In the genomic region with DNA sequence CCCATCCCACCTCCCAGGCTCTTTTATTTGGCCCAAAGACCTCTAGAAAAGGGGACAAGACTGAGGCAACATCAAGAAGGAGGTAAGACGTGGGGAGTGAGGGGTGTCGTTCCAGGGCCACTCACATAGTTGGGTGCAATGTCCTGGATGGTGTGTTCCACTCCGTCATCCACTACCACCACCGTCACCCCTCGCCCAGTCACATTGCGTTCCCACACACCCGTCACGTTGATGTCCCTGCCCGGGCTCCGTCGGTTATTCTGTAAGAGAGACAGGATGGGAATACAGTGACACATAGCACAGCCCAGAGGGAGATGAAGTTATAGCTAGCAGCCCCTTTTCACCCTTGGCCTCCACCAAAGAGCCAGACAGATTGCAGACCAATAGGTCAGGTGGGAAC, we compare ENCODE assay signal across 18 cellular contexts. TPM values are rescaled to one million over a fixed set of nuclear protein-coding genes. Genes with fewer than 3 reads are reported as not detected.
DNase-seq lines count a peak whose midpoint lies in the region; ATAC-seq and TF ChIP-seq lines count a peak whose summit lies in the region.
"Had no signal": no experiment of that assay in that cellular context is flagged by ENCODE, and none has a peak within 500 bp of the region (broad histone marks: within the 10 kb centered on the region; RNA-seq: fewer than 3 reads in every experiment).

No MANE protein-coding gene starts in this region.

- H3K27me3 Mint-ChIP-seq in activated CD8-positive, alpha-beta memory T cell treated with anti-CD3 and anti-CD28 coated beads, Interleukin-2, amount 10 ng/mL, durations not matched to agents 7 days and 5 days, result no peaks in the 10 kb centered on the region
- H3K27me3 Mint-ChIP-seq in activated B cell treated with CpG ODN at 0.5 μM for 24 hours (no peaks in the 10 kb centered on the region), immature natural killer cell (ENCODE audit: low read depth in 3 of 3) (peaks cover 11 to 20% (median 12%) of the 10 kb centered on the region in 3 donors)

- peaks cover 33% of the 10 kb centered on the region for H3K4me1 Mint-ChIP-seq in activated CD8-positive, alpha-beta memory T cell treated with anti-CD3 and anti-CD28 coated beads, Interleukin-2, amount 10 ng/mL, durations not matched to agents 7 days and 5 days
- peaks cover 41% of the 10 kb centered on the region for H3K4me1 Mint-ChIP-seq in activated B cell treated with CpG ODN at 0.5 μM for 24 hours
- H3K4me1 Mint-ChIP-seq in immature natural killer cell, result peaks cover 49 to 52% of the 10 kb centered on the region in 2 donors
- peaks cover 67% of the 10 kb centered on the region for H3K4me1 Mint-ChIP-seq in stimulated activated effector memory CD8-positive, alpha-beta T cell treated with anti-CD3 and anti-CD28 coated beads, Interleukin-12 subunit alpha, Interleukin-12 subunit beta, amount 100 ng/mL, for 72 hours

- POLR2A ChIA-PET in activated B cell treated with CpG ODN at 0.5 μM for 24 hours (lab: Charles Lee), result interaction anchor here (1.4 to 5.9 kb wide), 4 partner anchors 38 to 132 kb away, joined by 3 to 89 read pairs (median 30); a partner anchor contains a TSS

- CTCF ChIA-PET in activated CD8-positive, alpha-beta memory T cell treated with anti-CD3 and anti-CD28 coated beads, Interleukin-2, amount 10 ng/mL, durations not matched to agents 7 days and 5 days (lab: Charles Lee), result interaction anchor here (1.2 to 7.6 kb wide), 6 partner anchors 12 to 374 kb away, joined by 4 to 108 read pairs (median 6); a partner anchor contains a TSS
- CTCF ChIA-PET in activated B cell treated with CpG ODN at 0.5 μM for 24 hours (lab: Charles Lee), result interaction anchor here (0.7 to 8.1 kb wide), 5 partner anchors 25 to 348 kb away, joined by 3 to 119 read pairs (median 13); a partner anchor contains a TSS

- no peaks in the 10 kb centered on the region for H3K9me3 Mint-ChIP-seq in activated CD8-positive, alpha-beta memory T cell treated with anti-CD3 and anti-CD28 coated beads, Interleukin-2, amount 10 ng/mL, durations not matched to agents 7 days and 5 days (ENCODE audit: low read depth)
- no peaks in the 10 kb centered on the region for H3K9me3 Mint-ChIP-seq in activated B cell treated with CpG ODN at 0.5 μM for 24 hours
- no peaks in the 10 kb centered on the region for H3K9me3 Mint-ChIP-seq in immature natural killer cell
- no peaks in the 10 kb centered on the region for H3K9me3 Mint-ChIP-seq in stimulated activated effector memory CD8-positive, alpha-beta T cell treated with anti-CD3 and anti-CD28 coated beads, Interleukin-12 subunit alpha, Interleukin-12 subunit beta, amount 100 ng/mL, for 72 hours
- H3K9me3 Mint-ChIP-seq: CD14-positive monocyte had no signal

- no peak for ATAC-seq in activated CD8-positive, alpha-beta memory T cell treated with anti-CD3 and anti-CD28 coated beads, Interleukin-2, amount 10 ng/mL, durations not matched to agents 7 days and 5 days
- ATAC-seq in activated B cell treated with CpG ODN at 0.5 μM for 24 hours (ENCODE audit: low read depth), result no peak
- ATAC-seq in stimulated activated effector memory CD8-positive, alpha-beta T cell treated with anti-CD3 and anti-CD28 coated beads, Interleukin-12 subunit alpha, Interleukin-12 subunit beta, amount 100 ng/mL, for 72 hours, result no peak
- no peak for ATAC-seq in left ventricle myocardium superior
- ATAC-seq: mucosa of descending colon, pancreas had no signal

- intact Hi-C loops in activated B cell treated with CpG ODN at 0.5 μM for 24 hours (cut with micrococcal nuclease) (no loop called here), left ventricle myocardium superior (cut with micrococcal nuclease) (loop anchor here (5.0 kb wide), 1 partner anchor 46 kb away; no protein-coding TSS in a partner anchor)

- no peak overlapping the region for H3K4me3 Mint-ChIP-seq in activated CD8-positive, alpha-beta memory T cell treated with anti-CD3 and anti-CD28 coated beads, Interleukin-2, amount 10 ng/mL, durations not matched to agents 7 days and 5 days
- H3K4me3 Mint-ChIP-seq in activated B cell treated with CpG ODN at 0.5 μM for 24 hours (no peak overlapping the region), immature natural killer cell (peak overlapping the region in 4 of 5 donors; percentile 3 to 76 (median 16))
- peak overlapping the region; percentile 18 for H3K4me3 Mint-ChIP-seq in stimulated activated effector memory CD8-positive, alpha-beta T cell treated with anti-CD3 and anti-CD28 coated beads, Interleukin-12 subunit alpha, Interleukin-12 subunit beta, amount 100 ng/mL, for 72 hours
- H3K4me3 Mint-ChIP-seq: CD14-positive monocyte had no signal

- no peak overlapping the region for H3K27ac Mint-ChIP-seq in activated CD8-positive, alpha-beta memory T cell treated with anti-CD3 and anti-CD28 coated beads, Interleukin-2, amount 10 ng/mL, durations not matched to agents 7 days and 5 days
- H3K27ac Mint-ChIP-seq in activated B cell treated with CpG ODN at 0.5 μM for 24 hours (peak overlapping the region; percentile 30), immature natural killer cell (peak overlapping the region in 5 of 6 donors; percentile 39 to 85 (median 72))
- peak overlapping the region; percentile 97 for H3K27ac Mint-ChIP-seq in stimulated activated effector memory CD8-positive, alpha-beta T cell treated with anti-CD3 and anti-CD28 coated beads, Interleukin-12 subunit alpha, Interleukin-12 subunit beta, amount 100 ng/mL, for 72 hours

- H3K36me3 Mint-ChIP-seq in activated CD8-positive, alpha-beta memory T cell treated with anti-CD3 and anti-CD28 coated beads, Interleukin-2, amount 10 ng/mL, durations not matched to agents 7 days and 5 days, result peaks cover 34% of the 10 kb centered on the region
- H3K36me3 Mint-ChIP-seq in activated B cell treated with CpG ODN at 0.5 μM for 24 hours (ENCODE audit: low read depth) (peaks cover 79% of the 10 kb centered on the region), immature natural killer cell (peaks cover 15 to 40% (median 16%) of the 10 kb centered on the region in 3 donors)
- peaks cover 91% of the 10 kb centered on the region for H3K36me3 Mint-ChIP-seq in stimulated activated effector memory CD8-positive, alpha-beta T cell treated with anti-CD3 and anti-CD28 coated beads, Interleukin-12 subunit alpha, Interleukin-12 subunit beta, amount 100 ng/mL, for 72 hours

- peak; percentile 47 for DNase-seq in activated CD8-positive, alpha-beta memory T cell treated with anti-CD3 and anti-CD28 coated beads, Interleukin-2, amount 50 U/mL, for 48 hours
- no peak for DNase-seq in activated CD8-positive, alpha-beta memory T cell treated with anti-CD3 and anti-CD28 coated beads, Interleukin-2, amount 10 ng/mL, durations not matched to agents 7 days and 5 days
- DNase-seq in activated B cell treated with CpG ODN at 0.5 μM for 24 hours, result no peak
- DNase-seq in immature natural killer cell, result no peak
- no peak for DNase-seq in stimulated activated effector memory CD8-positive, alpha-beta T cell treated with anti-CD3 and anti-CD28 coated beads, Interleukin-12 subunit alpha, Interleukin-12 subunit beta, amount 100 ng/mL, for 72 hours (ENCODE audit: low spot score in 2 of 2)
- no peak for DNase-seq in CD1c-positive myeloid dendritic cell (ENCODE audit: extremely low spot score)
- no peak for DNase-seq in left ventricle myocardium superior
- no peak for DNase-seq in NCI-H1694 treated with DMSO at 0.1 percent for 48 hours (lab: John Stamatoyannopoulos, UW)
- DNase-seq: ACHN; DMS53; left ventricle myocardium inferior; mucosa of descending colon; NCI-H1105; NCI-H2081 treated with DMSO at 0.1 percent for 48 hours; Peyer's patch; stimulated activated CD4-positive, alpha-beta T cell treated with anti-CD3 and anti-CD28 coated beads, Interleukin-2, amount 100 ng/mL, for 24 hours had no signal

- no peak for TF ChIP-seq CTCF in activated B cell treated with CpG ODN at 0.5 μM for 24 hours (IDR thresholded peaks at IDR 0.05)

RNA-seq across cellular contexts. Expression of a gene that starts 3.8 kb away (rescaled TPM):
- 100 to 1,000 TPM; 121 to 140 TPM for total RNA-seq in activated CD8-positive, alpha-beta memory T cell treated with anti-CD3 and anti-CD28 coated beads, Interleukin-2, amount 10 ng/mL, durations not matched to agents 7 days and 5 days
- 274 and 341 TPM in 2 replicates for total RNA-seq in activated B cell treated with CpG ODN at 0.5 μM for 24 hours
- 10 to 100 TPM; 32.8 to 96.3 (median 38.8) TPM for polyA plus RNA-seq in immature natural killer cell
- total RNA-seq in left ventricle myocardium superior, result 21.7 TPM

RNA-seq across cellular contexts. Expression of a gene that starts 4.4 kb away (rescaled TPM):
- 10 to 100 TPM; 18.5 to 20.5 TPM for total RNA-seq in activated CD8-positive, alpha-beta memory T cell treated with anti-CD3 and anti-CD28 coated beads, Interleukin-2, amount 10 ng/mL, durations not matched to agents 7 days and 5 days
- total RNA-seq in activated B cell treated with CpG ODN at 0.5 μM for 24 hours (18.7 and 22.3 TPM in 2 replicates), left ventricle myocardium superior (25.2 TPM)
- polyA plus RNA-seq in immature natural killer cell, result 1 to 10 TPM; 5.3 to 9.8 (median 8.9) TPM

RNA-seq across cellular contexts. Expression of a gene that starts 28.9 kb away (rescaled TPM):
- total RNA-seq in activated CD8-positive, alpha-beta memory T cell treated with anti-CD3 and anti-CD28 coated beads, Interleukin-2, amount 10 ng/mL, durations not matched to agents 7 days and 5 days, result 1 to 10 TPM; 2.3 to 2.7 TPM
- total RNA-seq in activated B cell treated with CpG ODN at 0.5 μM for 24 hours (14.2 and 17.9 TPM in 2 replicates), left ventricle myocardium superior (69.5 TPM)
- under 1 TPM; 0.08 to 0.40 (median 0.09) TPM for polyA plus RNA-seq in immature natural killer cell

RNA-seq across cellular contexts. Expression of a gene that starts 49.5 kb away (rescaled TPM):
- 10 to 100 TPM; 18.9 to 21.3 TPM for total RNA-seq in activated CD8-positive, alpha-beta memory T cell treated with anti-CD3 and anti-CD28 coated beads, Interleukin-2, amount 10 ng/mL, durations not matched to agents 7 days and 5 days
- 96.7 and 115 TPM in 2 replicates for total RNA-seq in activated B cell treated with CpG ODN at 0.5 μM for 24 hours
- polyA plus RNA-seq in immature natural killer cell, result 1 to 10 TPM; 1.6 to 4.7 (median 1.7) TPM
- 20.4 TPM for total RNA-seq in left ventricle myocardium superior

Comparison
In these comparisons a context has a peak if more than half of its experiments do, and no peak if none do; other contexts are left out.
1. H3K4me3 Mint-ChIP-seq: peak in immature natural killer cell (4 of 5) and stimulated activated effector memory CD8-positive, alpha-beta T cell treated with anti-CD3 and anti-CD28 coated beads, Interleukin-12 subunit alpha, Interleukin-12 subunit beta, amount 100 ng/mL, for 72 hours (single experiment); none in activated CD8-positive, alpha-beta memory T cell treated with anti-CD3 and anti-CD28 coated beads, Interleukin-2, amount 10 ng/mL, durations not matched to agents 7 days and 5 days (single experiment) and activated B cell treated with CpG ODN at 0.5 μM for 24 hours (single experiment).